ENCODE assay signal across 9 cellular contexts in the genomic region with DNA sequence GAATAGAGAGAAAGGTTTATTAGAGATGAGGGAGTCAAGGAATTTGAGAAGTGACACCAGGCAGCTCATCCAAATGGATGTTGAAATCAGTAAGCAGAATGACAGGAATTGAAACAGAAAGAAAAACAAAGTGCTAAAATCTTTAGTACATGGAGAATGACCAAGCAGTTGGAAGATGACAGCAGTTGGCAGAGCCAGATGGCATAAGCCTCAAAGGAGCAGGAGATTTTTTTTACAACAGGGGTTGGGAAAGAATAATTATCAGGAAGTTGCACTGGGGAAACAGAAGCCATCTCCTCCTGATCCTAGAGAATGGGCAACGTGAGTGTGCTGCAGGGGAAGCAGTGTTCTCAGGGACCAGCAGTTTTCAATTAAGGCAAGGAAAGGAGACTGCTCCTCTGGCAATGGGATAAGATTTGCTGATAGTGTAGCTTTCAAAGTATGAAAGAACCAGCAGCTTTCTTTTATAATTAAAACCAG.
DNase-seq lines count a peak whose midpoint lies in the region; ATAC-seq lines count a peak whose summit lies in the region.
"Had no signal": no experiment of that assay in that cellular context is flagged by ENCODE, and none has a peak within 500 bp of the region (broad histone marks: within the 10 kb centered on the region; RNA-seq: fewer than 3 reads in every experiment).

No MANE protein-coding gene starts in this region.

- H3K9me3 ChIP-seq in endocrine pancreas (ENCODE audit: control insufficient read depth, low read length) (no peaks in the 10 kb centered on the region), subcutaneous abdominal adipose tissue (ENCODE audit: control insufficient read depth in 5 of 5, low read length in 5 of 5) (no peaks in the 10 kb centered on the region)

- H3K36me3 ChIP-seq in endocrine pancreas (ENCODE audit: control insufficient read depth, insufficient read depth, low read length) (no peaks in the 10 kb centered on the region), subcutaneous abdominal adipose tissue (ENCODE audit: control insufficient read depth in 5 of 5, insufficient read depth in 5 of 5, low read length in 5 of 5) (no peaks in the 10 kb centered on the region)

- no peak overlapping the region for H3K27ac ChIP-seq in subcutaneous abdominal adipose tissue (ENCODE audit: low read depth, low read length)

- H3K4me3 ChIP-seq in endocrine pancreas (ENCODE audit: control insufficient read depth, insufficient read depth, low read length) = peak overlapping the region; percentile 18
- H3K4me3 ChIP-seq in subcutaneous abdominal adipose tissue (ENCODE audit: low read depth in 1 of 5, low read length in 5 of 5) = peak overlapping the region in 3 of 5 donors; percentile 2 to 18 (median 8)
- H3K4me3 ChIP-seq: lung had no signal

- H3K4me1 ChIP-seq in endocrine pancreas (ENCODE audit: control insufficient read depth, insufficient read depth, low read length) (no peaks in the 10 kb centered on the region), subcutaneous abdominal adipose tissue (ENCODE audit: control insufficient read depth in 5 of 5, insufficient read depth in 5 of 5, low read length in 5 of 5) (peaks cover 0 to 17% (median 13%) of the 10 kb centered on the region in 5 donors)

- H3K9ac ChIP-seq in endocrine pancreas (ENCODE audit: control insufficient read depth, insufficient read depth, low read length) (no peak overlapping the region), subcutaneous abdominal adipose tissue (ENCODE audit: low read length in 5 of 5) (no peak overlapping the region)

- DNase-seq in NCI-H82 (lab: John Stamatoyannopoulos, UW) (peak; percentile 39), NCI-H82 treated with DMSO at 0.1 percent for 48 hours (lab: John Stamatoyannopoulos, UW; ENCODE audit: unreplicated experiment) (no peak), HUDEP-2 (lab: John Stamatoyannopoulos, UW; ENCODE audit: unreplicated experiment in 76 of 76) (no peak), NCI-H187 (lab: John Stamatoyannopoulos, UW) (no peak), NCI-H345 treated with DMSO at 0.1 percent for 48 hours (lab: John Stamatoyannopoulos, UW; ENCODE audit: unreplicated experiment) (no peak)

- H3K27me3 ChIP-seq in endocrine pancreas (ENCODE audit: control insufficient read depth, insufficient read depth, low read length) (no peaks in the 10 kb centered on the region), subcutaneous abdominal adipose tissue (ENCODE audit: control insufficient read depth in 5 of 5, insufficient read depth in 4 of 5, low read length in 5 of 5) (no peaks in the 10 kb centered on the region)

- peak; percentile 81 for ATAC-seq in HG03558 (IDR thresholded peaks at IDR 0.05; ENCODE audit: extremely low read depth, unreplicated experiment)
